ENCODE assay signal across 11 cellular contexts in genomic region chr14:67971627-67972625, GRCh38.
A peak's percentile ranks its signal among the peaks of the same experiment; 100 is the strongest.
DNase-seq lines count a peak whose midpoint lies in the region; ATAC-seq and TF ChIP-seq lines count a peak whose summit lies in the region.
"Had no signal": no experiment of that assay in that cellular context is flagged by ENCODE, and none has a peak within 500 bp of the region (broad histone marks: within the 10 kb centered on the region; RNA-seq: fewer than 3 reads in every experiment).

No MANE protein-coding gene starts in this region.

- no peaks in the 10 kb centered on the region for H3K27me3 Mint-ChIP-seq in natural killer cell treated with Interleukin-12 subunit alpha and Interleukin-12 subunit beta and Interleukin-15 and Interleukin-18, amount 100 ng/mL, for 72 hours
- H3K27me3 Mint-ChIP-seq: effector memory CD8-positive, alpha-beta T cell had no signal

- H3K4me1 Mint-ChIP-seq in natural killer cell treated with Interleukin-12 subunit alpha and Interleukin-12 subunit beta and Interleukin-15 and Interleukin-18, amount 100 ng/mL, for 72 hours (ENCODE audit: low read depth in 2 of 2), result no peaks in the 10 kb centered on the region

- no peak overlapping the region for H3K27ac Mint-ChIP-seq in natural killer cell treated with Interleukin-12 subunit alpha and Interleukin-12 subunit beta and Interleukin-15 and Interleukin-18, amount 100 ng/mL, for 72 hours
- H3K27ac Mint-ChIP-seq: effector memory CD8-positive, alpha-beta T cell had no signal

- ATAC-seq in RWPE2 (ENCODE audit: low read depth) (peak; percentile 76), left colon (peak; percentile 71), GM19023 (IDR thresholded peaks at IDR 0.05; ENCODE audit: unreplicated experiment) (no peak), GM19324 (IDR thresholded peaks at IDR 0.05; ENCODE audit: low FRiP score, unreplicated experiment) (no peak)
- ATAC-seq in natural killer cell treated with Interleukin-12 subunit alpha and Interleukin-12 subunit beta and Interleukin-15 and Interleukin-18, amount 100 ng/mL, for 72 hours, result no peak
- ATAC-seq: effector memory CD8-positive, alpha-beta T cell had no signal

- DNase-seq in Daoy (ENCODE audit: low read depth) (peak; percentile 65), NCI-H1417 (lab: John Stamatoyannopoulos, UW) (peak; percentile 31 to 92 (median 72)), RWPE2 (ENCODE audit: low spot score) (no peak), left colon (no peak), AML-193 (lab: John Stamatoyannopoulos, UW) (no peak)
- no peak for DNase-seq in natural killer cell treated with Interleukin-12 subunit alpha and Interleukin-12 subunit beta and Interleukin-15 and Interleukin-18, amount 100 ng/mL, for 72 hours (ENCODE audit: low spot score)
- DNase-seq: activated CD8-positive, alpha-beta memory T cell treated with anti-CD3 and anti-CD28 coated beads, Interleukin-2, amount 50 U/mL, for 48 hours; DMS79 treated with DMSO at 0.1 percent for 48 hours; effector memory CD8-positive, alpha-beta T cell had no signal

- peaks cover 21% of the 10 kb centered on the region for H3K4me1 ChIP-seq in RWPE2 (ENCODE audit: insufficient read depth, poor library complexity, severe bottlenecking)

- peaks cover 6% of the 10 kb centered on the region for H3K36me3 Mint-ChIP-seq in natural killer cell treated with Interleukin-12 subunit alpha and Interleukin-12 subunit beta and Interleukin-15 and Interleukin-18, amount 100 ng/mL, for 72 hours

- no peaks in the 10 kb centered on the region for H3K9me3 ChIP-seq in RWPE2 (ENCODE audit: severe bottlenecking)

- TF ChIP-seq CTCF in RWPE2 (IDR thresholded peaks at IDR 0.05; ENCODE audit: poor library complexity, severe bottlenecking), result no peak

- H3K9me3 Mint-ChIP-seq in natural killer cell treated with Interleukin-12 subunit alpha and Interleukin-12 subunit beta and Interleukin-15 and Interleukin-18, amount 100 ng/mL, for 72 hours, result no peaks in the 10 kb centered on the region
- H3K9me3 Mint-ChIP-seq: effector memory CD8-positive, alpha-beta T cell had no signal

- peak overlapping the region; percentile 44 for H3K27ac ChIP-seq in RWPE2 (ENCODE audit: poor library complexity, severe bottlenecking)

- intact Hi-C loops in left colon (cut with DNase I, micrococcal nuclease), result no loop called here

- no peak overlapping the region for H3K4me3 ChIP-seq in RWPE2 (ENCODE audit: severe bottlenecking)

- no peaks in the 10 kb centered on the region for H3K36me3 ChIP-seq in RWPE2 (ENCODE audit: low read depth)

- no peaks in the 10 kb centered on the region for H3K27me3 ChIP-seq in RWPE2 (ENCODE audit: insufficient read depth, poor library complexity, severe bottlenecking)

- no peak overlapping the region for H3K4me3 Mint-ChIP-seq in natural killer cell treated with Interleukin-12 subunit alpha and Interleukin-12 subunit beta and Interleukin-15 and Interleukin-18, amount 100 ng/mL, for 72 hours
- H3K4me3 Mint-ChIP-seq: effector memory CD8-positive, alpha-beta T cell had no signal

Comparison
In these comparisons a context has a peak if more than half of its experiments do, and no peak if none do; other contexts are left out.
1. DNase-seq: peak in Daoy (single experiment) and NCI-H1417 (3 of 3); none in RWPE2 (single experiment), left colon (0 of 2), natural killer cell treated with Interleukin-12 subunit alpha and Interleukin-12 subunit beta and Interleukin-15 and Interleukin-18, amount 100 ng/mL, for 72 hours (single experiment) and AML-193 (0 of 2).
2. ATAC-seq: peak in RWPE2 (single experiment) and left colon (single experiment); none in GM19023 (single experiment), GM19324 (single experiment) and natural killer cell treated with Interleukin-12 subunit alpha and Interleukin-12 subunit beta and Interleukin-15 and Interleukin-18, amount 100 ng/mL, for 72 hours (0 of 2).